Comparison of ENCODE assay signal across 1 cellular context in the genomic region with DNA sequence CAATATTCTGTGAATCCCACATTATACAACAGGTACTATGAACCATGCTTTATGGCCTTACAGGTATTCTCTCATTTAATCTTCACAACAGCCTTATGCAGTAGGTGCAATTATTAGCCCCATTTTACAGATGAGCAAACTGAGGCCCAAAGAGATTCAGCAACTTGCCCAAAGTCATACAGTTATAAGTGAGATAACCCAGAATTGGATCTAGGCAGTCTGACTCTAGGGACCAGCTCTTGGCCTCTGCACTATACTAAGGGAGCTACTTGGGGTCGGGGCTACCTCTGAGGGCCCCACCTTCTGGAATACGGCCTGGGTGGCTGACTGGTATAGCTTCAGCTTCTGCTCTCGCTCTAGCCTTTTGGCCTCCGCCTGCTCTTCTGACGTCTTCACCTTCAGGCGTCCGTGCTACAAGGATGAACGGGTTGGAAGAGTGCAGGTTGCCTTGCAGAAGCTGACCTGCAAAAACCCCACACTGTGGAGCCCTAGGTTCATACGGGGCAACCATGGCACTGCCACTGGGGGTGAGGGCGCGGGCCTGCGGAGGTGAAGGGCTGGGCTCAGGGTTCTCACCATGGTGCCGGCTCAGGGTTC.
TF ChIP-seq lines count a peak whose summit lies in the region.

No MANE protein-coding gene starts in this region.

TF ChIP-seq in H1, 55 proteins besides CTCF, POLR2A, EP300 and RAD21:
- no peak for TF ChIP-seq GTF2F1 (IDR thresholded peaks at IDR 0.05; ENCODE audit: borderline replicate concordance, low read depth, low read length)
- TF ChIP-seq CBX5 (IDR thresholded peaks at IDR 0.05; ENCODE audit: low read depth, low read length) = no peak
- TF ChIP-seq CREB1 (IDR thresholded peaks at IDR 0.05) = no peak
- TF ChIP-seq TBP (IDR thresholded peaks at IDR 0.05; ENCODE audit: low read depth, low read length) = no peak
- TF ChIP-seq TAF1 (IDR thresholded peaks at IDR 0.05; ENCODE audit: low read depth, low read length) = no peak
- no peak for TF ChIP-seq BCL11A (IDR thresholded peaks at IDR 0.05; ENCODE audit: low read depth in 2 of 2, low read length in 2 of 2)
- no peak for TF ChIP-seq EZH2 (IDR thresholded peaks at IDR 0.05; ENCODE audit: low read depth, low read length, severe bottlenecking)
- no peak for TF ChIP-seq NANOG (IDR thresholded peaks at IDR 0.05; ENCODE audit: insufficient read depth, low read depth, low read length, poor library complexity, severe bottlenecking)
- no peak for TF ChIP-seq SP1 (IDR thresholded peaks at IDR 0.05; ENCODE audit: low read depth, low read length)
- TF ChIP-seq KDM1A (IDR thresholded peaks at IDR 0.05; ENCODE audit: borderline replicate concordance, low read length) = peak; percentile 93
- peak in 1 of 2 experiments; percentile 56; a peak in 1 of 4 replicates for TF ChIP-seq HDAC2 (IDR thresholded peaks at IDR 0.05; ENCODE audit: borderline replicate concordance in 1 of 2, low read depth in 2 of 2, low read length in 2 of 2)
- no peak for TF ChIP-seq POLR2AphosphoS5 (IDR thresholded peaks at IDR 0.05; ENCODE audit: low read depth, low read length)
- TF ChIP-seq, protein P1, sequence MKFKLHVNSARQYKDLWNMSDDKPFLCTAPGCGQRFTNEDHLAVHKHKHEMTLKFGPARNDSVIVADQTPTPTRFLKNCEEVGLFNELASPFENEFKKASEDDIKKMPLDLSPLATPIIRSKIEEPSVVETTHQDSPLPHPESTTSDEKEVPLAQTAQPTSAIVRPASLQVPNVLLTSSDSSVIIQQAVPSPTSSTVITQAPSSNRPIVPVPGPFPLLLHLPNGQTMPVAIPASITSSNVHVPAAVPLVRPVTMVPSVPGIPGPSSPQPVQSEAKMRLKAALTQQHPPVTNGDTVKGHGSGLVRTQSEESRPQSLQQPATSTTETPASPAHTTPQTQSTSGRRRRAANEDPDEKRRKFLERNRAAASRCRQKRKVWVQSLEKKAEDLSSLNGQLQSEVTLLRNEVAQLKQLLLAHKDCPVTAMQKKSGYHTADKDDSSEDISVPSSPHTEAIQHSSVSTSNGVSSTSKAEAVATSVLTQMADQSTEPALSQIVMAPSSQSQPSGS (IDR thresholded peaks at IDR 0.05; ENCODE audit: low read length) = no peak
- no peak for TF ChIP-seq SIN3A (conservative IDR thresholded peaks at IDR 0.05 in 1 of 2, IDR thresholded peaks at IDR 0.05 in 1 of 2; ENCODE audit: low read depth in 1 of 2, low read length in 2 of 2)
- TF ChIP-seq HDAC6 (IDR thresholded peaks at IDR 0.05; ENCODE audit: low read depth, low read length) = no peak
- peak; percentile 23 for TF ChIP-seq CTBP2 (IDR thresholded peaks at IDR 0.05; ENCODE audit: borderline replicate concordance, insufficient read depth, insufficient read length, low read length)
